ENCODE assay signal across 10 cellular contexts in genomic region chr15:79898369-79898768, GRCh38. TPM values are rescaled to one million over a fixed set of nuclear protein-coding genes. Genes with fewer than 3 reads are reported as not detected.
DNase-seq lines count a peak whose midpoint lies in the region; ATAC-seq and TF ChIP-seq lines count a peak whose summit lies in the region.
"Had no signal": no experiment of that assay in that cellular context is flagged by ENCODE, and none has a peak within 500 bp of the region (broad histone marks: within the 10 kb centered on the region; RNA-seq: fewer than 3 reads in every experiment).

No MANE protein-coding gene starts in this region.

- no peaks in the 10 kb centered on the region for H3K9me3 Mint-ChIP-seq in activated naive CD8-positive, alpha-beta T cell (ENCODE audit: low read depth)
- H3K9me3 Mint-ChIP-seq in natural killer cell: no peaks in the 10 kb centered on the region

- no peak for ATAC-seq in natural killer cell
- no peak for ATAC-seq in HG02759 (IDR thresholded peaks at IDR 0.05; ENCODE audit: unreplicated experiment)

- H3K4me2 ChIP-seq in BLaER1: peak overlapping the region; percentile 85

- POLR2A ChIA-PET in HEK293 (lab: Yijun Ruan, JAX): interaction anchor here (4.7 kb wide), 1 partner anchor 25 kb away, joined by 51 read pairs; no protein-coding TSS in a partner anchor

- H3K4me3 ChIP-seq in BLaER1 (no peak overlapping the region), HEK293 (ENCODE audit: low read depth, low read length) (no peak overlapping the region), left ventricle myocardium inferior (no peak overlapping the region), colonic mucosa (no peak overlapping the region)

- peaks cover 47% of the 10 kb centered on the region for H3K4me1 ChIP-seq in BLaER1
- H3K4me1 ChIP-seq in HEK293 (ENCODE audit: control insufficient read depth, insufficient read depth, low read length): peaks cover 3% of the 10 kb centered on the region; the same call in 1 of the 2 replicates
- H3K4me1 ChIP-seq in left ventricle myocardium inferior: peaks cover 14% of the 10 kb centered on the region
- peaks cover 6% of the 10 kb centered on the region for H3K4me1 ChIP-seq in colonic mucosa

- H3K27me3 ChIP-seq in BLaER1 (no peaks in the 10 kb centered on the region), left ventricle myocardium inferior (ENCODE audit: low read depth) (no peaks in the 10 kb centered on the region), colonic mucosa (no peaks in the 10 kb centered on the region)

- H3K4me3 Mint-ChIP-seq in activated naive CD8-positive, alpha-beta T cell: peak overlapping the region; percentile 34
- H3K4me3 Mint-ChIP-seq in natural killer cell: peak overlapping the region; percentile 93

- CTCF ChIA-PET in HEK293 (lab: Yijun Ruan, JAX): interaction anchor here (0.7 to 1.4 kb wide), 4 partner anchors 45 to 422 kb away, joined by 3 to 4 read pairs (median 3); no protein-coding TSS in a partner anchor

- H3K4me1 Mint-ChIP-seq in activated naive CD8-positive, alpha-beta T cell (ENCODE audit: low read depth): peaks cover 48% of the 10 kb centered on the region
- peaks cover 17 to 34% of the 10 kb centered on the region in 2 donors for H3K4me1 Mint-ChIP-seq in natural killer cell

- peak overlapping the region; percentile 95 for H3K27ac Mint-ChIP-seq in activated naive CD8-positive, alpha-beta T cell
- peak overlapping the region; percentile 95 to 96 for H3K27ac Mint-ChIP-seq in natural killer cell

- no peak for TF ChIP-seq CTCF in HEK293 (tag by site-specific recombination; IDR thresholded peaks at IDR 0.05)
- TF ChIP-seq CTCF in natural killer cell (IDR thresholded peaks at IDR 0.05): no peak
- TF ChIP-seq CTCF in left ventricle myocardium inferior (IDR thresholded peaks at IDR 0.05; ENCODE audit: borderline replicate concordance): no peak
- no peak for TF ChIP-seq CTCF in colonic mucosa (IDR thresholded peaks at IDR 0.05)

- H3K36me3 Mint-ChIP-seq in activated naive CD8-positive, alpha-beta T cell: peaks cover 14% of the 10 kb centered on the region
- no peaks in the 10 kb centered on the region for H3K36me3 Mint-ChIP-seq in natural killer cell

- peak overlapping the region; percentile 98; the same call in 1 of the 2 replicates for H3K27ac ChIP-seq in BLaER1
- H3K27ac ChIP-seq in HEK293 (ENCODE audit: extremely low read depth, low read depth, low read length): no peak overlapping the region
- no peak overlapping the region for H3K27ac ChIP-seq in left ventricle myocardium inferior (replicated peaks)
- no peak overlapping the region for H3K27ac ChIP-seq in colonic mucosa

- DNase-seq in natural killer cell (no peak), left ventricle myocardium inferior (no peak), colonic mucosa (no peak)
- DNase-seq in stimulated activated naive CD4-positive, alpha-beta T cell (lab: John Stamatoyannopoulos, UW): no peak
- DNase-seq: activated T-cell treated with anti-CD3 and anti-CD28 coated beads, Interleukin-2, amount 50 U/mL, for 1 hour; NCI-H187 treated with DMSO at 0.1 percent for 48 hours had no signal

- intact Hi-C loops in natural killer cell (cut with micrococcal nuclease): loop anchor here (10.0 kb wide), 1 partner anchor 176 kb away; no protein-coding TSS in a partner anchor
- intact Hi-C loops in left ventricle myocardium inferior (cut with micrococcal nuclease): no loop called here
- intact Hi-C loops in colonic mucosa (cut with DNase I): loop anchor here (10.0 kb wide), 3 partner anchors 96 to 276 kb away; partner anchors contain the start of gene ZFAND6

- H3K9me3 ChIP-seq in BLaER1: no peaks in the 10 kb centered on the region
- H3K9me3 ChIP-seq in HEK293 (ENCODE audit: control insufficient read depth, insufficient read depth, low read depth, low read length): no peaks in the 10 kb centered on the region
- H3K9me3 ChIP-seq in left ventricle myocardium inferior (replicated peaks): no peaks in the 10 kb centered on the region
- H3K9me3 ChIP-seq in colonic mucosa: no peaks in the 10 kb centered on the region

- H4K20me1 ChIP-seq in BLaER1: no peaks in the 10 kb centered on the region

- H3K36me3 ChIP-seq in BLaER1: no peaks in the 10 kb centered on the region
- no peaks in the 10 kb centered on the region; a peak in 1 of 3 replicates for H3K36me3 ChIP-seq in HEK293 (ENCODE audit: control insufficient read depth in 2 of 2, insufficient read depth in 1 of 2, low read length in 2 of 2)
- no peaks in the 10 kb centered on the region for H3K36me3 ChIP-seq in left ventricle myocardium inferior
- H3K36me3 ChIP-seq in colonic mucosa: no peaks in the 10 kb centered on the region

- H3K9ac ChIP-seq in BLaER1 (no peak overlapping the region), colonic mucosa (ENCODE audit: low read depth in 2 of 2, low read length in 2 of 2) (no peak overlapping the region)

- H3K27me3 Mint-ChIP-seq in activated naive CD8-positive, alpha-beta T cell: no peaks in the 10 kb centered on the region
- no peaks in the 10 kb centered on the region for H3K27me3 Mint-ChIP-seq in natural killer cell (ENCODE audit: low read depth in 2 of 2)

TF ChIP-seq in HEK293, 187 proteins besides CTCF, POLR2A, EP300 and RAD21:
- TF ChIP-seq PRDM4 (tag by site-specific recombination; IDR thresholded peaks at IDR 0.05) (peak; percentile 98), FEZF1 (tag by site-specific recombination; IDR thresholded peaks at IDR 0.05) (no peak)

RNA-seq across cellular contexts. Expression of gene MTHFS, which starts 1.6 kb away (rescaled TPM):
- 10 to 100 TPM in 2 of 3 donors, 1 to 10 TPM in 1; 7.0 to 10.8 (median 10.5) TPM for total RNA-seq in natural killer cell
- total RNA-seq in left ventricle myocardium inferior: 21.4 TPM
- total RNA-seq in colonic mucosa: 10 to 100 TPM; 24.6 to 25.9 TPM
